In the genomic region with DNA sequence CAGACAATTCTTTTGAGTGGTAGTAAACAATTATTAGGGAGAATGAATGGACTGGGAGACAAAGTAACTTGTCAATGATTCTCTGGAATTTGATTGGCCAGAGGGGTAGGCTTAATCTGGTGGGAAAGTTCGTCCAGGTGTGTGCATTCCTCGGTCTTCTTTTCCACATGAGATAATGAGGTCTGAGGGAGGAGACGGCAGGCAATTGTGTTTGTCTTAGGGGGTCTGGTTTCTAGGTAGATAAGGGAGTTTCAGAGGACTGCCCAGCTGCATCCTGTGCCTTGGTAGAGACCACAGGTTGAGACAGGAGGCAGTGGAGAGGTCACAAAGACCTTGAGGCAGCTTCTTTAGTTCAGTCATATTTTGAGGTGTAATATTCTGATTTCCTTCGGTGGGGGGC, we compare ENCODE assay signal across 21 cellular contexts.
"Had no signal": no experiment of that assay in that cellular context is flagged by ENCODE, and none has a peak within 500 bp of the region (broad histone marks: within the 10 kb centered on the region; RNA-seq: fewer than 3 reads in every experiment).

No MANE protein-coding gene starts in this region.

- FAIRE-seq: keratinocyte had no signal

- H3K27ac ChIP-seq: prostate gland, right atrium auricular region, suprapubic skin, transverse colon had no signal

- H3K9me3 ChIP-seq: prostate gland, right atrium auricular region, suprapubic skin, transverse colon had no signal

- H3K27me3 ChIP-seq: right atrium auricular region, suprapubic skin, transverse colon had no signal

- ATAC-seq: activated CD4-positive, alpha-beta T cell treated with anti-CD3 and anti-CD28 coated beads for 36 hours; left lobe of liver; stimulated activated naive CD8-positive, alpha-beta T cell treated with anti-CD3 and anti-CD28 coated beads, Interleukin-15, amount 100 ng/mL, for 72 hours; WTC11 had no signal

- H3K27ac Mint-ChIP-seq: activated CD4-positive, alpha-beta memory T cell treated with anti-CD3 and anti-CD28 coated beads for 36 hours; activated CD4-positive, alpha-beta T cell treated with anti-CD3 and anti-CD28 coated beads for 36 hours; activated naive CD8-positive, alpha-beta T cell treated with anti-CD3 and anti-CD28 coated beads for 36 hours; activated T-helper 1 cell treated with anti-CD3 and anti-CD28 coated beads, Interleukin-12 subunit alpha, Interleukin-12 subunit beta, Interleukin-2, Interleukin-4 antibody, amounts not matched to agents 30 ng/mL and 10 ng/mL and 1 ng/mL, durations not matched to agents 14 hours and 24 hours and 36 hours; WTC11 had no signal

- DNase-seq: activated CD4-positive, alpha-beta memory T cell treated with anti-CD3 and anti-CD28 coated beads for 36 hours; activated CD4-positive, alpha-beta T cell treated with anti-CD3 and anti-CD28 coated beads for 36 hours; activated gamma-delta T cell treated with Interleukin-2 at 50 U/mL for 16 hours; activated naive CD8-positive, alpha-beta T cell treated with anti-CD3 and anti-CD28 coated beads for 36 hours; activated T-cell treated with anti-CD3 and anti-CD28 coated beads for 4 hours; amniotic stem cell; dermis blood vessel endothelial cell; effector memory CD4-positive, alpha-beta T cell; foreskin fibroblast; hippocampal formation; stimulated activated naive CD8-positive, alpha-beta T cell treated with anti-CD3 and anti-CD28 coated beads, Interleukin-15, amount 100 ng/mL, for 72 hours; T-helper 2 cell; transverse colon had no signal

- H3K36me3 Mint-ChIP-seq: activated CD4-positive, alpha-beta memory T cell treated with anti-CD3 and anti-CD28 coated beads for 36 hours had no signal

- H3K4me3 Mint-ChIP-seq: activated CD4-positive, alpha-beta memory T cell treated with anti-CD3 and anti-CD28 coated beads for 36 hours; activated CD4-positive, alpha-beta T cell treated with anti-CD3 and anti-CD28 coated beads for 36 hours; activated naive CD8-positive, alpha-beta T cell treated with anti-CD3 and anti-CD28 coated beads for 36 hours; activated T-helper 1 cell treated with anti-CD3 and anti-CD28 coated beads, Interleukin-12 subunit alpha, Interleukin-12 subunit beta, Interleukin-2, Interleukin-4 antibody, amounts not matched to agents 30 ng/mL and 10 ng/mL and 1 ng/mL, durations not matched to agents 14 hours and 24 hours and 36 hours; neural crest cell; stimulated activated naive CD8-positive, alpha-beta T cell treated with anti-CD3 and anti-CD28 coated beads, Interleukin-15, amount 100 ng/mL, for 72 hours; WTC11 had no signal

- H3K4me3 ChIP-seq: prostate gland, right atrium auricular region, suprapubic skin, transverse colon had no signal

- H3K36me3 ChIP-seq: prostate gland, transverse colon had no signal

- H3K9me3 Mint-ChIP-seq: activated CD4-positive, alpha-beta memory T cell treated with anti-CD3 and anti-CD28 coated beads for 36 hours; activated naive CD8-positive, alpha-beta T cell treated with anti-CD3 and anti-CD28 coated beads for 36 hours; activated T-helper 1 cell treated with anti-CD3 and anti-CD28 coated beads, Interleukin-12 subunit alpha, Interleukin-12 subunit beta, Interleukin-2, Interleukin-4 antibody, amounts not matched to agents 30 ng/mL and 10 ng/mL and 1 ng/mL, durations not matched to agents 14 hours and 24 hours and 36 hours; neural crest cell; stimulated activated naive CD8-positive, alpha-beta T cell treated with anti-CD3 and anti-CD28 coated beads, Interleukin-15, amount 100 ng/mL, for 72 hours had no signal

- H3K27me3 Mint-ChIP-seq: activated CD4-positive, alpha-beta memory T cell treated with anti-CD3 and anti-CD28 coated beads for 36 hours; activated CD4-positive, alpha-beta T cell treated with anti-CD3 and anti-CD28 coated beads for 36 hours had no signal
